ENCODE assay signal across 16 cellular contexts in the genomic region with DNA sequence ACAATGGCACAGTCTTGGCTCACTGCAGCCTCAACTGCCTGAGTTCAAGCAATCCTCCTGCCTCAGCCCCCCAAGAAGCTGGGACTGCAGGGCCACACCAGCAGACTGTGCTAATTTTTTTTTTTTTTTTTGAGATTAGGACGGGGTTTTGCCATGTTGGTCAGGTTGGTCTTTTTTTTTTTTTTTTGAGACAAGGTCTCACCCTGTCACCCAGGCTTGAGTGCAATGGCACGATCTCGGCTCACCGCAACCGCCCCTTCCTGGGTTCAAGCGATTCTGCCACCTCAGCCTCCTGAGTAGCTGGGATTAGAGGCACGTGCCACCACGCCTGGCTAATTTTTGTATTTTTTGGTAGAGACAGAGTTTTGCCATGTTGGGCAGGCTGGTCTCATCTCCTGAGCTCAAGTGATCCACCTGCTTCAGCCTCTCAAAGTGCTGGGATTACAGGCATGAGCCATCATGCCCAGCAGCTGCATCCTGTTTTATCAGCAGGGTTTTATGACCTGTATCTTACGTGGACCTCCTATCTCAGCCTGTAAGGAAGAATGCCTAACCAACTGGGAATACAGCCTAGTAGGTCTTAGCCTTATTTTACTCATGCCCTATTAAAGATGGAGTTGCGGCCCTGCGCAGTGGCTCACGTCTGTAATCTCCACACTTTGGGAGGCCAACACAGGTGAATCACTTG. TPM values are rescaled to one million over a fixed set of nuclear protein-coding genes. Genes with fewer than 3 reads are reported as not detected.
DNase-seq lines count a peak whose midpoint lies in the region; ATAC-seq and TF ChIP-seq lines count a peak whose summit lies in the region.
"Had no signal": no experiment of that assay in that cellular context is flagged by ENCODE, and none has a peak within 500 bp of the region (broad histone marks: within the 10 kb centered on the region; RNA-seq: fewer than 3 reads in every experiment).

No MANE protein-coding gene starts in this region.

- no peaks in the 10 kb centered on the region for H3K27me3 Mint-ChIP-seq in activated naive CD4-positive, alpha-beta T cell treated with anti-CD3 and anti-CD28 coated beads, Interleukin-2, amount 10 ng/mL, durations not matched to agents 7 days and 5 days

- ATAC-seq in SK-N-SH treated with all-trans-retinoic acid at 6 μM for 48 hours = no peak
- ATAC-seq: GM12878 had no signal

- CTCF ChIA-PET in activated naive CD4-positive, alpha-beta T cell treated with anti-CD3 and anti-CD28 coated beads, Interleukin-2, amount 10 ng/mL, durations not matched to agents 7 days and 5 days (lab: Charles Lee) = interaction anchor here (0.6 kb wide), 1 partner anchor 28 kb away, joined by 3 read pairs; no protein-coding TSS in a partner anchor

- peaks cover 33% of the 10 kb centered on the region for H3K4me1 Mint-ChIP-seq in activated naive CD4-positive, alpha-beta T cell treated with anti-CD3 and anti-CD28 coated beads, Interleukin-2, amount 10 ng/mL, durations not matched to agents 7 days and 5 days

- DNase-seq in DMS53 (lab: John Stamatoyannopoulos, UW) (peak; percentile 80), NCI-H1105 (lab: John Stamatoyannopoulos, UW) (peak; percentile 43), NCI-H510A treated with DMSO at 0.1 percent for 48 hours (lab: John Stamatoyannopoulos, UW) (peak; percentile 93), fibroblast of villous mesenchyme (ENCODE audit: low read depth) (peak; percentile 18), tibial artery (no peak), cardiac septum (ENCODE audit: low spot score) (no peak)
- DNase-seq in activated naive CD4-positive, alpha-beta T cell treated with anti-CD3 and anti-CD28 coated beads, Interleukin-2, amount 10 ng/mL, durations not matched to agents 7 days and 5 days = no peak
- DNase-seq: DMS79, HCEC 1CT, IMR-90, NCI-H2029, NCI-H446, T1000 had no signal

- H3K4me3 ChIP-seq in fibroblast of villous mesenchyme (ENCODE audit: low read depth, low read length) = no peak overlapping the region
- H3K4me3 ChIP-seq in tibial artery = no peak overlapping the region
- H3K4me3 ChIP-seq: BLaER1, GM12878 had no signal

- peaks cover 2% of the 10 kb centered on the region for H3K9me3 Mint-ChIP-seq in activated naive CD4-positive, alpha-beta T cell treated with anti-CD3 and anti-CD28 coated beads, Interleukin-2, amount 10 ng/mL, durations not matched to agents 7 days and 5 days

- H3K27ac Mint-ChIP-seq in activated naive CD4-positive, alpha-beta T cell treated with anti-CD3 and anti-CD28 coated beads, Interleukin-2, amount 10 ng/mL, durations not matched to agents 7 days and 5 days = no peak overlapping the region

- H3K36me3 ChIP-seq in tibial artery = no peaks in the 10 kb centered on the region
- H3K36me3 ChIP-seq: BLaER1 had no signal

- no peaks in the 10 kb centered on the region for H3K9me3 ChIP-seq in tibial artery
- H3K9me3 ChIP-seq: BLaER1 had no signal

- no peak overlapping the region for H3K4me3 Mint-ChIP-seq in activated naive CD4-positive, alpha-beta T cell treated with anti-CD3 and anti-CD28 coated beads, Interleukin-2, amount 10 ng/mL, durations not matched to agents 7 days and 5 days

- no peak overlapping the region for H3K27ac ChIP-seq in tibial artery
- H3K27ac ChIP-seq: BLaER1 had no signal

- intact Hi-C loops in tibial artery (cut with DNase I; ENCODE audit: low total_unique reads) = no loop called here
- intact Hi-C loops in cardiac septum (cut with DNase I) = no loop called here

- peaks cover 0 to 7% of the 10 kb centered on the region in 2 donors for H3K27me3 ChIP-seq in tibial artery
- H3K27me3 ChIP-seq: BLaER1 had no signal

- H3K36me3 Mint-ChIP-seq in activated naive CD4-positive, alpha-beta T cell treated with anti-CD3 and anti-CD28 coated beads, Interleukin-2, amount 10 ng/mL, durations not matched to agents 7 days and 5 days = no peaks in the 10 kb centered on the region

- H3K4me1 ChIP-seq in tibial artery = no peaks in the 10 kb centered on the region

- TF ChIP-seq CTCF in fibroblast of villous mesenchyme (IDR thresholded peaks at IDR 0.05; ENCODE audit: insufficient read depth, low read depth, low read length) (no peak), tibial artery (IDR thresholded peaks at IDR 0.05) (no peak)

TF ChIP-seq in SK-N-SH treated with all-trans-retinoic acid at 6 μM for 48 hours, 23 proteins besides CTCF, POLR2A, EP300 and RAD21:
- TF ChIP-seq CREB5 (CRISPR knock-in tag; IDR thresholded peaks at IDR 0.05; ENCODE audit: low read depth) = no peak
- TF ChIP-seq TCF4 (CRISPR knock-in tag; IDR thresholded peaks at IDR 0.05; ENCODE audit: borderline replicate concordance) = no peak
- TF ChIP-seq CSDC2 (CRISPR knock-in tag; IDR thresholded peaks at IDR 0.05) = no peak
- no peak for TF ChIP-seq TOX (CRISPR knock-in tag; IDR thresholded peaks at IDR 0.05; ENCODE audit: borderline replicate concordance)
- TF ChIP-seq OSR1 (CRISPR knock-in tag; IDR thresholded peaks at IDR 0.05) = no peak
- no peak for TF ChIP-seq ZFP30 (CRISPR knock-in tag; IDR thresholded peaks at IDR 0.05)
- TF ChIP-seq BACH2 (CRISPR knock-in tag; IDR thresholded peaks at IDR 0.05; ENCODE audit: borderline replicate concordance) = no peak
- TF ChIP-seq ZNF8 (CRISPR knock-in tag; IDR thresholded peaks at IDR 0.05) = no peak
- no peak for TF ChIP-seq ISL1 (CRISPR knock-in tag; IDR thresholded peaks at IDR 0.05)
- TF ChIP-seq SNAI2 (CRISPR knock-in tag; IDR thresholded peaks at IDR 0.05) = no peak
- TF ChIP-seq, protein P1, sequence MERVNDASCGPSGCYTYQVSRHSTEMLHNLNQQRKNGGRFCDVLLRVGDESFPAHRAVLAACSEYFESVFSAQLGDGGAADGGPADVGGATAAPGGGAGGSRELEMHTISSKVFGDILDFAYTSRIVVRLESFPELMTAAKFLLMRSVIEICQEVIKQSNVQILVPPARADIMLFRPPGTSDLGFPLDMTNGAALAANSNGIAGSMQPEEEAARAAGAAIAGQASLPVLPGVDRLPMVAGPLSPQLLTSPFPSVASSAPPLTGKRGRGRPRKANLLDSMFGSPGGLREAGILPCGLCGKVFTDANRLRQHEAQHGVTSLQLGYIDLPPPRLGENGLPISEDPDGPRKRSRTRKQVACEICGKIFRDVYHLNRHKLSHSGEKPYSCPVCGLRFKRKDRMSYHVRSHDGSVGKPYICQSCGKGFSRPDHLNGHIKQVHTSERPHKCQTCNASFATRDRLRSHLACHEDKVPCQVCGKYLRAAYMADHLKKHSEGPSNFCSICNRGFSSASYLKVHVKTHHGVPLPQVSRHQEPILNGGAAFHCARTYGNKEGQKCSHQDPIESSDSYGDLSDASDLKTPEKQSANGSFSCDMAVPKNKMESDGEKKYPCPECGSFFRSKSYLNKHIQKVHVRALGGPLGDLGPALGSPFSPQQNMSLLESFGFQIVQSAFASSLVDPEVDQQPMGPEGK (CRISPR knock-in tag; IDR thresholded peaks at IDR 0.05; ENCODE audit: borderline replicate concordance) = no peak
- TF ChIP-seq ZC3H10 (CRISPR knock-in tag; IDR thresholded peaks at IDR 0.05) = no peak
- no peak for TF ChIP-seq ZNF565 (CRISPR knock-in tag; conservative IDR thresholded peaks at IDR 0.05; ENCODE audit: low read depth)
- no peak for TF ChIP-seq ZFP3 (CRISPR knock-in tag; IDR thresholded peaks at IDR 0.05)
- TF ChIP-seq ARNTL (CRISPR knock-in tag; IDR thresholded peaks at IDR 0.05; ENCODE audit: borderline replicate concordance, low read depth) = no peak
- no peak for TF ChIP-seq GLIS3 (CRISPR knock-in tag; IDR thresholded peaks at IDR 0.05)
- no peak for TF ChIP-seq ESRRG (CRISPR knock-in tag; IDR thresholded peaks at IDR 0.05)

RNA-seq across cellular contexts. Expression of gene MRPL1, which starts 13.2 kb away (rescaled TPM):
- 26.7 and 42.3 TPM in 2 replicates for total RNA-seq in fibroblast of villous mesenchyme
- 29.0 TPM for total RNA-seq in cardiac septum

RNA-seq across cellular contexts. Expression of gene CNOT6L, which starts 30.3 kb away (rescaled TPM):
- 13.5 and 14.2 TPM in 2 replicates for total RNA-seq in fibroblast of villous mesenchyme
- 27.2 TPM for total RNA-seq in cardiac septum

Comparison
In these comparisons a context has a peak if more than half of its experiments do, and no peak if none do; other contexts are left out.
1. DNase-seq: peak in DMS53 (single experiment), NCI-H1105 (single experiment), NCI-H510A treated with DMSO at 0.1 percent for 48 hours (single experiment) and fibroblast of villous mesenchyme (single experiment); none in activated naive CD4-positive, alpha-beta T cell treated with anti-CD3 and anti-CD28 coated beads, Interleukin-2, amount 10 ng/mL, durations not matched to agents 7 days and 5 days (single experiment), tibial artery (0 of 2) and cardiac septum (single experiment).